ENCODE assay signal across 13 cellular contexts in genomic region chr18:67783215-67783946, GRCh38.
A peak's percentile ranks its signal among the peaks of the same experiment; 100 is the strongest.
DNase-seq lines count a peak whose midpoint lies in the region; ATAC-seq, FAIRE-seq and TF ChIP-seq lines count a peak whose summit lies in the region.
"Had no signal": no experiment of that assay in that cellular context is flagged by ENCODE, and none has a peak within 500 bp of the region (broad histone marks: within the 10 kb centered on the region; RNA-seq: fewer than 3 reads in every experiment).

No MANE protein-coding gene starts in this region.

- H3K79me2 ChIP-seq in endothelial cell of umbilical vein (ENCODE audit: control insufficient read depth, insufficient read depth, low read length) (no peaks in the 10 kb centered on the region), trophoblast cell (ENCODE audit: control insufficient read depth, insufficient read depth, low read length, poor library complexity) (no peaks in the 10 kb centered on the region)

- CTCF ChIA-PET in Panc1 (lab: Charles Lee) (no interaction called here), endothelial cell of umbilical vein (lab: Charles Lee) (interaction anchor here (0.8 to 1.7 kb wide), 4 partner anchors 12 to 267 kb away, joined by 3 to 7 read pairs (median 4); partner anchors contain the start of gene DSEL), GM10248 (lab: Yijun Ruan, JAX) (no interaction called here)

- no peaks in the 10 kb centered on the region for H3K36me3 ChIP-seq in Panc1 (ENCODE audit: control insufficient read depth, insufficient read depth, low read length)
- H3K36me3 ChIP-seq in endothelial cell of umbilical vein (ENCODE audit: control insufficient read depth in 2 of 2, extremely low read depth in 1 of 2, insufficient read depth in 2 of 2, low read length in 2 of 2), result no peaks in the 10 kb centered on the region
- H3K36me3 ChIP-seq in trophoblast cell (ENCODE audit: control insufficient read depth in 1 of 2, insufficient read depth in 2 of 2, low read length in 2 of 2), result no peaks in the 10 kb centered on the region
- H3K36me3 ChIP-seq: vagina, WERI-Rb-1 had no signal

- peak; percentile 70; the same call in 1 of the 2 replicates for ATAC-seq in Panc1
- ATAC-seq in HG03469 (IDR thresholded peaks at IDR 0.05; ENCODE audit: unreplicated experiment), result no peak

- in situ Hi-C loops in Panc1 (cut with HindIII; ENCODE audit: low pct_unique_long_range_greater_than_20kb, low sequenced_read_pairs), result no loop called here

- H4K20me1 ChIP-seq in endothelial cell of umbilical vein (replicated peaks; ENCODE audit: control insufficient read depth, extremely low read depth, insufficient read depth, low read length), result no peaks in the 10 kb centered on the region

- no peak overlapping the region for H4K12ac ChIP-seq in trophoblast cell (ENCODE audit: low read depth, low read length)

- peak; percentile 33 for FAIRE-seq in endothelial cell of umbilical vein (lab: Jason Lieb, UNC)

- TF ChIP-seq POLR2A in endothelial cell of umbilical vein (IDR thresholded peaks at IDR 0.05; ENCODE audit: low read depth, low read length), result no peak

- H2BK5ac ChIP-seq in trophoblast cell (ENCODE audit: low read depth, low read length, poor library complexity), result no peak overlapping the region

- no peak overlapping the region for H3K4me3 ChIP-seq in Panc1 (ENCODE audit: low read depth in 2 of 2, low read length in 2 of 2)
- no peak overlapping the region for H3K4me3 ChIP-seq in endothelial cell of umbilical vein (replicated peaks in 1 of 3; ENCODE audit: insufficient read depth in 1 of 3, low read depth in 1 of 3, low read length in 3 of 3)
- no peak overlapping the region for H3K4me3 ChIP-seq in trophoblast cell (ENCODE audit: low read depth, low read length)
- H3K4me3 ChIP-seq: vagina had no signal

- H3K4me2 ChIP-seq in endothelial cell of umbilical vein (ENCODE audit: insufficient read depth, low read length) (no peak overlapping the region), trophoblast cell (ENCODE audit: low read length) (no peak overlapping the region)

- DNase-seq in ELR (ENCODE audit: low read depth) (peak; percentile 97), Panc1 (ENCODE audit: low read depth, low spot score) (peak; percentile 64), endothelial cell of umbilical vein (ENCODE audit: low read depth, low spot score) (peak; percentile 75), trophoblast cell (peak; percentile 13 to 69), NCI-H1048 (lab: John Stamatoyannopoulos, UW) (no peak), T-helper 1 cell (no peak), GM10248 (ENCODE audit: extremely low spot score) (no peak)
- DNase-seq: activated effector memory CD4-positive, alpha-beta T cell treated with anti-CD3 and anti-CD28 coated beads, Interleukin-2, amount 50 U/mL, for 16 hours; effector CD8-positive, alpha-beta T cell; NCI-H2081; WERI-Rb-1 had no signal

- H3K4ac ChIP-seq in trophoblast cell (ENCODE audit: low read depth, low read length), result no peak overlapping the region

- BruUV-seq in Panc1 (replicated peaks; lab: Mats Ljungman, UMichigan) (no TSS peak), endothelial cell of umbilical vein (replicated peaks; lab: Mats Ljungman, UMichigan) (TSS peak; percentile 94)

- H3K4me1 ChIP-seq in Panc1 (ENCODE audit: control insufficient read depth, insufficient read depth, low read length), result no peaks in the 10 kb centered on the region
- peaks cover 9% of the 10 kb centered on the region for H3K4me1 ChIP-seq in endothelial cell of umbilical vein (ENCODE audit: control insufficient read depth, extremely low read depth, insufficient read depth, low read length)
- no peaks in the 10 kb centered on the region for H3K4me1 ChIP-seq in trophoblast cell (ENCODE audit: control insufficient read depth in 1 of 2, insufficient read depth in 2 of 2, low read length in 2 of 2)
- H3K4me1 ChIP-seq: vagina had no signal

- no peaks in the 10 kb centered on the region for H3K79me1 ChIP-seq in trophoblast cell (ENCODE audit: low read length)

- H2BK120ac ChIP-seq in trophoblast cell (ENCODE audit: insufficient read depth, low read length, poor library complexity), result no peak overlapping the region

- POLR2A ChIA-PET in Panc1 (lab: Charles Lee), result no interaction called here
- POLR2A ChIA-PET in endothelial cell of umbilical vein (lab: Charles Lee), result interaction anchor here (0.6 kb wide), 1 partner anchor 465 kb away, joined by 7 read pairs; no protein-coding TSS in a partner anchor
- POLR2A ChIA-PET in GM10248 (lab: Yijun Ruan, JAX), result no interaction called here

- H3K27ac ChIP-seq in Panc1 (ENCODE audit: low read length) (no peak overlapping the region), endothelial cell of umbilical vein (ENCODE audit: insufficient read depth, low read depth, low read length) (peak overlapping the region; percentile 37), trophoblast cell (ENCODE audit: low read depth, low read length) (no peak overlapping the region)
- H3K27ac ChIP-seq: vagina, WERI-Rb-1 had no signal

- H3K9me1 ChIP-seq in endothelial cell of umbilical vein (replicated peaks; ENCODE audit: control insufficient read depth, extremely low read depth, insufficient read depth, low read length), result no peaks in the 10 kb centered on the region

- no peak overlapping the region for H3K23ac ChIP-seq in trophoblast cell (ENCODE audit: low read length)

- H4K8ac ChIP-seq in trophoblast cell (ENCODE audit: low read depth, low read length), result no peak overlapping the region

- no CpG with 5 or more reads among the region's 1 CpG for WGBS in trophoblast cell (ENCODE audit: extremely low coverage, insufficient coverage, insufficient read length)

- intact Hi-C loops in Panc1 (cut with micrococcal nuclease; ENCODE audit: unreplicated experiment), result no loop called here
- intact Hi-C loops in endothelial cell of umbilical vein (cut with micrococcal nuclease), result no loop called here

- H4K91ac ChIP-seq in trophoblast cell (ENCODE audit: low read depth, low read length), result no peak overlapping the region

- dilution Hi-C loops in endothelial cell of umbilical vein (cut with MboI; ENCODE audit: extremely low pct_ligation_motif_present, low sequenced_read_pairs), result no loop called here

- no peak overlapping the region for H3K9ac ChIP-seq in endothelial cell of umbilical vein (replicated peaks; ENCODE audit: extremely low read depth, insufficient read depth, low read length)
- H3K9ac ChIP-seq in trophoblast cell (ENCODE audit: low read length), result no peak overlapping the region

- H3K18ac ChIP-seq in trophoblast cell (ENCODE audit: low read length), result no peak overlapping the region

- H3K9me3 ChIP-seq in Panc1 (ENCODE audit: control insufficient read depth, insufficient read depth, low read depth, low read length) (no peaks in the 10 kb centered on the region), endothelial cell of umbilical vein (replicated peaks; ENCODE audit: control insufficient read depth, insufficient read depth, low read length) (no peaks in the 10 kb centered on the region), trophoblast cell (ENCODE audit: insufficient read depth, low read depth, low read length) (no peaks in the 10 kb centered on the region)
- H3K9me3 ChIP-seq: vagina had no signal

- H2AK5ac ChIP-seq in trophoblast cell (ENCODE audit: low read length), result no peak overlapping the region

- H2BK12ac ChIP-seq in trophoblast cell (ENCODE audit: low read length), result no peak overlapping the region

- H2AFZ ChIP-seq in endothelial cell of umbilical vein (ENCODE audit: low read depth, low read length), result no peak overlapping the region
- H2AFZ ChIP-seq in trophoblast cell (ENCODE audit: insufficient read depth, low read length, poor library complexity), result no peak overlapping the region

- H3K27me3 ChIP-seq in Panc1 (ENCODE audit: control insufficient read depth, insufficient read depth, low read length) (no peaks in the 10 kb centered on the region), endothelial cell of umbilical vein (ENCODE audit: control insufficient read depth in 2 of 2, insufficient read depth in 2 of 2, low read length in 2 of 2) (no peaks in the 10 kb centered on the region), trophoblast cell (ENCODE audit: insufficient read depth, low read length) (no peaks in the 10 kb centered on the region)
- H3K27me3 ChIP-seq: vagina had no signal

- no peak overlapping the region for H3K14ac ChIP-seq in trophoblast cell (ENCODE audit: low read length)

- no peak for TF ChIP-seq CTCF in Panc1 (IDR thresholded peaks at IDR 0.05)
- no peak for TF ChIP-seq CTCF in endothelial cell of umbilical vein (IDR thresholded peaks at IDR 0.05; ENCODE audit: extremely low read depth in 1 of 2, insufficient read depth in 1 of 2, low read depth in 1 of 2, low read length in 2 of 2)
- no peak for TF ChIP-seq CTCF in GM10248 (IDR thresholded peaks at IDR 0.05; ENCODE audit: control extremely low read depth, extremely low read depth, low read depth, missing control alignments)

TF ChIP-seq in endothelial cell of umbilical vein, 7 proteins besides CTCF, POLR2A, EP300 and RAD21:
- TF ChIP-seq JUN (IDR thresholded peaks at IDR 0.05; ENCODE audit: borderline replicate concordance, insufficient read depth, insufficient read length, low read depth) (peak; percentile 90), MYC (IDR thresholded peaks at IDR 0.05; ENCODE audit: low read depth, low read length) (no peak), FOS (IDR thresholded peaks at IDR 0.05; ENCODE audit: borderline replicate concordance, insufficient read depth, low read length) (peak; percentile 96), GATA2 (IDR thresholded peaks at IDR 0.05; ENCODE audit: insufficient read depth, insufficient read length, low read depth, low read length) (peak; percentile 88)

Comparison
In these comparisons a context has a peak if more than half of its experiments do, and no peak if none do; other contexts are left out.
1. DNase-seq: peak in ELR (single experiment), Panc1 (single experiment), endothelial cell of umbilical vein (single experiment) and trophoblast cell (2 of 2); none in NCI-H1048 (single experiment), T-helper 1 cell (0 of 5) and GM10248 (single experiment).